Comparison of ENCODE assay signal across 12 cellular contexts in genomic region chr6:3798211-3798909, GRCh38. TPM values are rescaled to one million over a fixed set of nuclear protein-coding genes. Genes with fewer than 3 reads are reported as not detected.
A peak's percentile ranks its signal among the peaks of the same experiment; 100 is the strongest.
DNase-seq lines count a peak whose midpoint lies in the region; ATAC-seq, FAIRE-seq and TF ChIP-seq lines count a peak whose summit lies in the region.
"Had no signal": no experiment of that assay in that cellular context is flagged by ENCODE, and none has a peak within 500 bp of the region (broad histone marks: within the 10 kb centered on the region; RNA-seq: fewer than 3 reads in every experiment).

No MANE protein-coding gene starts in this region.

- H3K4me2 ChIP-seq in astrocyte (ENCODE audit: low read length) = peak overlapping the region; percentile 77

- H3K36me3 ChIP-seq in astrocyte (ENCODE audit: insufficient read depth, low read length) = no peaks in the 10 kb centered on the region
- H3K36me3 ChIP-seq: tibial nerve had no signal

- intact Hi-C loops in activated CD4-positive, alpha-beta T cell treated with anti-CD3 and anti-CD28 coated beads, Interleukin-2, amount 10 ng/mL, durations not matched to agents 24 days and 14 days (cut with micrococcal nuclease) = no loop called here

- no peak for ATAC-seq in GM19324 (IDR thresholded peaks at IDR 0.05; ENCODE audit: low FRiP score, unreplicated experiment)
- ATAC-seq: activated CD8-positive, alpha-beta T cell treated with anti-CD3 and anti-CD28 coated beads for 36 hours had no signal

- peak overlapping the region; percentile 95 for H3K27ac ChIP-seq in astrocyte (ENCODE audit: low read depth, low read length)
- no peak overlapping the region for H3K27ac ChIP-seq in caudate nucleus (ENCODE audit: low read depth, low read length)

- H3K9me3 Mint-ChIP-seq in astrocyte (ENCODE audit: unreplicated experiment) = no peaks in the 10 kb centered on the region
- no peaks in the 10 kb centered on the region for H3K9me3 Mint-ChIP-seq in activated CD4-positive, alpha-beta T cell treated with anti-CD3 and anti-CD28 coated beads, Interleukin-2, amount 10 ng/mL, durations not matched to agents 24 days and 14 days
- H3K9me3 Mint-ChIP-seq: activated CD8-positive, alpha-beta T cell treated with anti-CD3 and anti-CD28 coated beads for 36 hours had no signal

- H3K27me3 ChIP-seq in astrocyte (ENCODE audit: insufficient read depth, low read length) = no peaks in the 10 kb centered on the region
- H3K27me3 ChIP-seq: tibial nerve had no signal

- FAIRE-seq in astrocyte (lab: Jason Lieb, UNC) = no peak
- FAIRE-seq: D721Med had no signal

- peak overlapping the region; percentile 100 for H3K27ac Mint-ChIP-seq in astrocyte (ENCODE audit: unreplicated experiment)
- H3K27ac Mint-ChIP-seq in activated CD4-positive, alpha-beta T cell treated with anti-CD3 and anti-CD28 coated beads, Interleukin-2, amount 10 ng/mL, durations not matched to agents 24 days and 14 days = no peak overlapping the region
- H3K27ac Mint-ChIP-seq: activated CD8-positive, alpha-beta T cell treated with anti-CD3 and anti-CD28 coated beads for 36 hours had no signal

- no peak overlapping the region for H3K4me3 ChIP-seq in astrocyte (ENCODE audit: insufficient read depth, low read depth, low read length)
- H3K4me3 ChIP-seq: tibial nerve had no signal

- no peak for TF ChIP-seq CTCF in astrocyte (IDR thresholded peaks at IDR 0.05; ENCODE audit: insufficient read depth, low read depth, low read length)

- peaks cover 28% of the 10 kb centered on the region for H3K4me1 ChIP-seq in astrocyte (ENCODE audit: insufficient read depth, low read length)

- no peaks in the 10 kb centered on the region for H3K36me3 Mint-ChIP-seq in astrocyte (ENCODE audit: low read depth, unreplicated experiment)
- H3K36me3 Mint-ChIP-seq in activated CD4-positive, alpha-beta T cell treated with anti-CD3 and anti-CD28 coated beads, Interleukin-2, amount 10 ng/mL, durations not matched to agents 24 days and 14 days (ENCODE audit: low read depth) = no peaks in the 10 kb centered on the region

- H3K4me3 Mint-ChIP-seq in astrocyte (ENCODE audit: unreplicated experiment) = no peak overlapping the region
- H3K4me3 Mint-ChIP-seq in activated CD4-positive, alpha-beta T cell treated with anti-CD3 and anti-CD28 coated beads, Interleukin-2, amount 10 ng/mL, durations not matched to agents 24 days and 14 days = no peak overlapping the region
- H3K4me3 Mint-ChIP-seq: activated CD8-positive, alpha-beta T cell treated with anti-CD3 and anti-CD28 coated beads for 36 hours had no signal

- H3K79me2 ChIP-seq in astrocyte (ENCODE audit: insufficient read depth, low read length) = no peaks in the 10 kb centered on the region

- no peak overlapping the region for H2AFZ ChIP-seq in astrocyte (ENCODE audit: low read depth, low read length)

- H3K9ac ChIP-seq in astrocyte (ENCODE audit: low read length) = peak overlapping the region; percentile 77

- peaks cover 40% of the 10 kb centered on the region for H3K4me1 Mint-ChIP-seq in astrocyte (ENCODE audit: low read depth, unreplicated experiment)
- H3K4me1 Mint-ChIP-seq in activated CD4-positive, alpha-beta T cell treated with anti-CD3 and anti-CD28 coated beads, Interleukin-2, amount 10 ng/mL, durations not matched to agents 24 days and 14 days = no peaks in the 10 kb centered on the region

- no peaks in the 10 kb centered on the region for H3K27me3 Mint-ChIP-seq in astrocyte (ENCODE audit: low read depth, unreplicated experiment)
- peaks cover 1% of the 10 kb centered on the region for H3K27me3 Mint-ChIP-seq in activated CD4-positive, alpha-beta T cell treated with anti-CD3 and anti-CD28 coated beads, Interleukin-2, amount 10 ng/mL, durations not matched to agents 24 days and 14 days

- H3K9me3 ChIP-seq in astrocyte (ENCODE audit: insufficient read depth, low read depth, low read length) = no peaks in the 10 kb centered on the region
- H3K9me3 ChIP-seq: tibial nerve had no signal

- DNase-seq in DMS153 (lab: John Stamatoyannopoulos, UW) (peak; percentile 57), NCI-H2029 treated with DMSO at 0.1 percent for 48 hours (lab: John Stamatoyannopoulos, UW) (peak; percentile 96), astrocyte (ENCODE audit: low read depth) (no peak), myocyte (ENCODE audit: low read depth) (peak; percentile 76), caudate nucleus (lab: John Stamatoyannopoulos, UW) (no peak)
- no peak for DNase-seq in stimulated activated CD4-positive, alpha-beta T cell treated with anti-CD3 and anti-CD28 coated beads, Interleukin-12 subunit alpha, Interleukin-12 subunit beta, amount 100 ng/mL, for 4 hours
- DNase-seq in activated CD4-positive, alpha-beta T cell treated with anti-CD3 and anti-CD28 coated beads, Interleukin-2, amount 10 ng/mL, durations not matched to agents 24 days and 14 days = no peak
- DNase-seq: activated CD8-positive, alpha-beta T cell treated with anti-CD3 and anti-CD28 coated beads for 36 hours; stimulated activated CD4-positive, alpha-beta T cell treated with anti-CD3 and anti-CD28 coated beads, Interleukin-2, amount 100 ng/mL, for 48 hours had no signal

- H4K20me1 ChIP-seq in astrocyte (ENCODE audit: insufficient read depth, low read length) = no peaks in the 10 kb centered on the region

RNA-seq across cellular contexts. Expression of gene PXDC1, which starts 46.8 kb away (rescaled TPM):
- total RNA-seq in astrocyte (58.2 and 64.4 TPM in 2 replicates), myocyte (42.2 and 69.7 TPM in 2 replicates)
- 112 TPM for polyA plus RNA-seq in myocyte (2012)
- 0.12 and 0.30 TPM in 2 replicates for total RNA-seq in activated CD4-positive, alpha-beta T cell treated with anti-CD3 and anti-CD28 coated beads, Interleukin-2, amount 10 ng/mL, durations not matched to agents 24 days and 14 days

RNA-seq across cellular contexts. Expression of gene FAM50B, which starts 50.8 kb away (rescaled TPM):
- total RNA-seq in astrocyte = 4.6 and 5.0 TPM in 2 replicates
- 6.8 and 7.2 TPM in 2 replicates for total RNA-seq in myocyte
- 10.8 TPM for polyA plus RNA-seq in myocyte (2012)
- 9.8 and 10.0 TPM in 2 replicates for total RNA-seq in activated CD4-positive, alpha-beta T cell treated with anti-CD3 and anti-CD28 coated beads, Interleukin-2, amount 10 ng/mL, durations not matched to agents 24 days and 14 days

Comparison
In these comparisons a context has a peak if more than half of its experiments do, and no peak if none do; other contexts are left out.
1. DNase-seq: peak in DMS153 (single experiment), NCI-H2029 treated with DMSO at 0.1 percent for 48 hours (single experiment) and myocyte (single experiment); none in astrocyte (single experiment), stimulated activated CD4-positive, alpha-beta T cell treated with anti-CD3 and anti-CD28 coated beads, Interleukin-12 subunit alpha, Interleukin-12 subunit beta, amount 100 ng/mL, for 4 hours (single experiment), activated CD4-positive, alpha-beta T cell treated with anti-CD3 and anti-CD28 coated beads, Interleukin-2, amount 10 ng/mL, durations not matched to agents 24 days and 14 days (single experiment) and caudate nucleus (0 of 61).
2. RNA of gene PXDC1, which starts 46.8 kb away (total RNA-seq): 42.2 to 69.7 TPM in myocyte and 58.2 to 64.4 TPM in astrocyte; 0.12 to 0.30 TPM in activated CD4-positive, alpha-beta T cell treated with anti-CD3 and anti-CD28 coated beads, Interleukin-2, amount 10 ng/mL, durations not matched to agents 24 days and 14 days; every median in the first group is over 10 times any median in the second.